In genomic region chr5:142287096-142287972, GRCh38 we compare ENCODE assay signal across 11 cellular contexts. TPM values are rescaled to one million over a fixed set of nuclear protein-coding genes. Genes with fewer than 3 reads are reported as not detected.
A peak's percentile ranks its signal among the peaks of the same experiment; 100 is the strongest.
DNase-seq lines count a peak whose midpoint lies in the region; ATAC-seq, FAIRE-seq and TF ChIP-seq lines count a peak whose summit lies in the region.
"Had no signal": no experiment of that assay in that cellular context is flagged by ENCODE, and none has a peak within 500 bp of the region (broad histone marks: within the 10 kb centered on the region; RNA-seq: fewer than 3 reads in every experiment).

No MANE protein-coding gene starts in this region.

- no peak for TF ChIP-seq CTCF in heart right ventricle (IDR thresholded peaks at IDR 0.05)
- no peak for TF ChIP-seq CTCF in endothelial cell of umbilical vein (IDR thresholded peaks at IDR 0.05; ENCODE audit: extremely low read depth in 1 of 2, insufficient read depth in 1 of 2, low read depth in 1 of 2, low read length in 2 of 2)
- no peak for TF ChIP-seq CTCF in dorsolateral prefrontal cortex (IDR thresholded peaks at IDR 0.05 in 54 of 56, conservative IDR thresholded peaks at IDR 0.05 in 2 of 56; ENCODE audit: low read depth in 1 of 56, partially characterized antibody in 56 of 56)

- H3K27me3 ChIP-seq in heart right ventricle = no peaks in the 10 kb centered on the region
- no peaks in the 10 kb centered on the region for H3K27me3 ChIP-seq in endothelial cell of umbilical vein (ENCODE audit: control insufficient read depth in 2 of 2, insufficient read depth in 2 of 2, low read length in 2 of 2)
- no peaks in the 10 kb centered on the region for H3K27me3 ChIP-seq in dorsolateral prefrontal cortex
- H3K27me3 ChIP-seq: adrenal gland, upper lobe of right lung had no signal

- dilution Hi-C loops in endothelial cell of umbilical vein (cut with MboI; ENCODE audit: extremely low pct_ligation_motif_present, low sequenced_read_pairs) = no loop called here

- intact Hi-C loops in heart right ventricle (cut with DNase I) (no loop called here), left ventricle myocardium superior (cut with micrococcal nuclease) (no loop called here), endothelial cell of umbilical vein (cut with micrococcal nuclease) (loop anchor here (1.0 to 2.0 kb wide), 6 partner anchors 10 to 135 kb away; no protein-coding TSS in a partner anchor), dorsolateral prefrontal cortex (cut with DNase I) (no loop called here)

- H3K36me3 ChIP-seq in heart right ventricle = no peaks in the 10 kb centered on the region
- H3K36me3 ChIP-seq in endothelial cell of umbilical vein (ENCODE audit: control insufficient read depth in 2 of 2, extremely low read depth in 1 of 2, insufficient read depth in 2 of 2, low read length in 2 of 2) = no peaks in the 10 kb centered on the region
- H3K36me3 ChIP-seq: adrenal gland, upper lobe of right lung, WERI-Rb-1 had no signal

- no peaks in the 10 kb centered on the region for H3K27me3 Mint-ChIP-seq in T-cell

- no peak overlapping the region for H3K27ac Mint-ChIP-seq in T-cell

- no TSS peak for BruUV-seq in endothelial cell of umbilical vein (replicated peaks; lab: Mats Ljungman, UMichigan)

- POLR2A ChIA-PET in endothelial cell of umbilical vein (lab: Charles Lee) (interaction anchor here (0.6 to 1.2 kb wide), 2 partner anchors 9 to 35 kb away, joined by 3 read pairs; no protein-coding TSS in a partner anchor), T-cell (lab: Charles Lee) (no interaction called here)

- peak overlapping the region in 6 of 10 donors; percentile 0 to 61 (median 29) for H3K27ac ChIP-seq in heart right ventricle
- peak overlapping the region; percentile 62 for H3K27ac ChIP-seq in endothelial cell of umbilical vein (ENCODE audit: insufficient read depth, low read depth, low read length)
- H3K27ac ChIP-seq in dorsolateral prefrontal cortex = peak overlapping the region in 2 of 59 donors; percentile 14
- H3K27ac ChIP-seq: upper lobe of right lung, WERI-Rb-1 had no signal

- no peak overlapping the region for H3K4me3 Mint-ChIP-seq in T-cell

- WGBS in heart right ventricle, 2 donors = 72 to 76% methylated on average over 17 of the region's 17 CpGs

- H3K4me2 ChIP-seq in endothelial cell of umbilical vein (ENCODE audit: insufficient read depth, low read length) = peak overlapping the region; percentile 55

- peaks cover 5 to 15% (median 9%) of the 10 kb centered on the region in 3 donors for H3K4me1 Mint-ChIP-seq in T-cell

- peak; percentile 90 for FAIRE-seq in endothelial cell of umbilical vein (lab: Jason Lieb, UNC)

- H3K9me3 ChIP-seq in heart right ventricle (no peaks in the 10 kb centered on the region), endothelial cell of umbilical vein (replicated peaks; ENCODE audit: control insufficient read depth, insufficient read depth, low read length) (no peaks in the 10 kb centered on the region)
- H3K9me3 ChIP-seq: adrenal gland, upper lobe of right lung had no signal

- no peaks in the 10 kb centered on the region for H3K9me3 Mint-ChIP-seq in T-cell

- peak overlapping the region; percentile 19 for H3K9ac ChIP-seq in endothelial cell of umbilical vein (replicated peaks; ENCODE audit: extremely low read depth, insufficient read depth, low read length)

- H3K4me1 ChIP-seq in heart right ventricle (peaks cover 8 to 46% (median 24%) of the 10 kb centered on the region in 9 donors), endothelial cell of umbilical vein (ENCODE audit: control insufficient read depth, extremely low read depth, insufficient read depth, low read length) (peaks cover 34% of the 10 kb centered on the region)

- no peaks in the 10 kb centered on the region for H3K36me3 Mint-ChIP-seq in T-cell

- no peak overlapping the region for H3K4me3 ChIP-seq in heart right ventricle
- H3K4me3 ChIP-seq in endothelial cell of umbilical vein (replicated peaks in 1 of 3; ENCODE audit: insufficient read depth in 1 of 3, low read depth in 1 of 3, low read length in 3 of 3) = no peak overlapping the region
- no peak overlapping the region for H3K4me3 ChIP-seq in dorsolateral prefrontal cortex
- H3K4me3 ChIP-seq: adrenal gland, upper lobe of right lung had no signal

- DNase-seq in heart right ventricle = no peak
- no peak for DNase-seq in left ventricle myocardium superior
- DNase-seq in endothelial cell of umbilical vein (ENCODE audit: low read depth, low spot score) = peak; percentile 79
- no peak for DNase-seq in T-cell
- DNase-seq in DMS153 (lab: John Stamatoyannopoulos, UW) = no peak
- no peak for DNase-seq in dorsolateral prefrontal cortex
- DNase-seq: upper lobe of right lung, WERI-Rb-1 had no signal

- TF ChIP-seq POLR2A in endothelial cell of umbilical vein (IDR thresholded peaks at IDR 0.05; ENCODE audit: low read depth, low read length) = no peak

- peak overlapping the region; percentile 24 for H2AFZ ChIP-seq in endothelial cell of umbilical vein (ENCODE audit: low read depth, low read length)

- CTCF ChIA-PET in endothelial cell of umbilical vein (lab: Charles Lee) = interaction anchor here (1.0 to 1.5 kb wide), 3 partner anchors 9 to 262 kb away, joined by 4 to 5 read pairs (median 5); no protein-coding TSS in a partner anchor
- CTCF ChIA-PET in T-cell (lab: Charles Lee) = no interaction called here

- H3K9me1 ChIP-seq in endothelial cell of umbilical vein (replicated peaks; ENCODE audit: control insufficient read depth, extremely low read depth, insufficient read depth, low read length) = no peaks in the 10 kb centered on the region

- ATAC-seq in heart right ventricle = no peak
- ATAC-seq in left ventricle myocardium superior = no peak
- ATAC-seq in HG03135 (IDR thresholded peaks at IDR 0.05; ENCODE audit: unreplicated experiment) = peak; percentile 61
- no peak for ATAC-seq in T-cell (replicated peaks in 1 of 4)
- ATAC-seq in GM19328 (IDR thresholded peaks at IDR 0.05; ENCODE audit: unreplicated experiment) = no peak
- ATAC-seq: upper lobe of right lung had no signal

- H4K20me1 ChIP-seq in endothelial cell of umbilical vein (replicated peaks; ENCODE audit: control insufficient read depth, extremely low read depth, insufficient read depth, low read length) = no peaks in the 10 kb centered on the region

- no peaks in the 10 kb centered on the region for H3K79me2 ChIP-seq in endothelial cell of umbilical vein (ENCODE audit: control insufficient read depth, insufficient read depth, low read length)

TF ChIP-seq in endothelial cell of umbilical vein, 7 proteins besides CTCF, POLR2A, EP300 and RAD21:
- no peak for TF ChIP-seq MYC (IDR thresholded peaks at IDR 0.05; ENCODE audit: low read depth, low read length)

RNA-seq across cellular contexts. Expression of gene SPRY4, which starts 37.5 kb away (rescaled TPM):
- total RNA-seq in heart right ventricle = 10 to 100 TPM in 5 of 10 donors, 1 to 10 TPM in 5; 7.4 to 13.7 (median 10.1) TPM
- polyA plus RNA-seq in heart right ventricle = 1 to 10 TPM; 5.0 to 5.5 TPM
- 8.3 TPM for total RNA-seq in left ventricle myocardium superior
- total RNA-seq in endothelial cell of umbilical vein = 33.9 and 49.5 TPM in 2 replicates
- polyA plus RNA-seq in endothelial cell of umbilical vein = 9.3 and 11.0 TPM in 2 replicates
- 5.0 and 5.8 TPM in 2 replicates for polyA plus RNA-seq in endothelial cell of umbilical vein (2011; cell fraction: cytosol; rRNA removed)
- 25.1 and 30.8 TPM in 2 replicates for polyA plus RNA-seq in endothelial cell of umbilical vein (2011; cell fraction: nucleus; rRNA removed)
- polyA plus RNA-seq in endothelial cell of umbilical vein (2012) = 13.8 TPM in 2 replicates
- polyA minus RNA-seq in endothelial cell of umbilical vein = 26.3 and 27.7 TPM in 2 replicates
- not detected for polyA minus RNA-seq in endothelial cell of umbilical vein (2011; cell fraction: cytosol; rRNA and poly(A)+ RNA removed)
- polyA minus RNA-seq in endothelial cell of umbilical vein (2011; cell fraction: nucleus; rRNA and poly(A)+ RNA removed) = 36.6 and 53.5 TPM in 2 replicates
- total RNA-seq in T-cell = under 1 TPM in 4 of 5 donors, not detected in 1; 0.10 to 0.57 (median 0.28) TPM
- 10 to 100 TPM in 102 of 120 experiments, 1 to 10 TPM in 18; 7.2 to 26.4 (median 14.3) TPM for total RNA-seq in dorsolateral prefrontal cortex
